Comparison of ENCODE assay signal across 20 cellular contexts in genomic region chr7:113764401-113765035, GRCh38.
DNase-seq lines count a peak whose midpoint lies in the region; ATAC-seq and TF ChIP-seq lines count a peak whose summit lies in the region.
"Had no signal": no experiment of that assay in that cellular context is flagged by ENCODE, and none has a peak within 500 bp of the region (broad histone marks: within the 10 kb centered on the region; RNA-seq: fewer than 3 reads in every experiment).

No MANE protein-coding gene starts in this region.

- H3K4me3 ChIP-seq in breast epithelium, result no peak overlapping the region
- H3K4me3 ChIP-seq in astrocyte of the spinal cord (ENCODE audit: low read depth, low read length), result no peak overlapping the region
- H3K4me3 ChIP-seq in fibroblast of pulmonary artery (replicated peaks; ENCODE audit: low read depth, low read length), result no peak overlapping the region
- no peak overlapping the region for H3K4me3 ChIP-seq in lower lobe of right lung

- H3K27me3 ChIP-seq in breast epithelium (no peaks in the 10 kb centered on the region), lower lobe of right lung (ENCODE audit: low read depth) (no peaks in the 10 kb centered on the region)

- DNase-seq in MCF 10A (ENCODE audit: unreplicated experiment) (peak; percentile 45), breast epithelium (ENCODE audit: low spot score in 2 of 2) (no peak), astrocyte of the spinal cord (ENCODE audit: low read depth, low spot score) (peak; percentile 40), fibroblast of pulmonary artery (ENCODE audit: low read depth) (peak; percentile 7), lower lobe of right lung (no peak)
- DNase-seq: CD4-positive, alpha-beta memory T cell; H7; NCI-H1048; NCI-H1436 treated with DMSO at 0.1 percent for 48 hours; NCI-H2029 treated with DMSO at 0.1 percent for 48 hours; NCI-H2171 treated with DMSO at 0.1 percent for 48 hours; NCI-H510A; NCI-H774 had no signal

- H3K9me3 Mint-ChIP-seq in MCF 10A (ENCODE audit: unreplicated experiment), result no peaks in the 10 kb centered on the region

- BruUV-seq in MCF 10A (replicated peaks; lab: Mats Ljungman, UMichigan), result no TSS peak

- no peak overlapping the region for H3K4me3 Mint-ChIP-seq in MCF 10A (ENCODE audit: unreplicated experiment)
- H3K4me3 Mint-ChIP-seq: CD4-positive, alpha-beta memory T cell; IgD-negative memory B cell had no signal

- POLR2A ChIA-PET in MCF 10A (lab: Yijun Ruan, JAX), result no interaction called here

- no peak overlapping the region for H3K27ac Mint-ChIP-seq in MCF 10A (ENCODE audit: low read depth, unreplicated experiment)
- H3K27ac Mint-ChIP-seq: CD4-positive, alpha-beta memory T cell; IgD-negative memory B cell had no signal

- H3K4me1 Mint-ChIP-seq in MCF 10A (ENCODE audit: insufficient read depth, unreplicated experiment), result no peaks in the 10 kb centered on the region
- H3K4me1 Mint-ChIP-seq: CD4-positive, alpha-beta memory T cell had no signal

- H3K4me1 ChIP-seq in breast epithelium (no peaks in the 10 kb centered on the region), lower lobe of right lung (no peaks in the 10 kb centered on the region)

- no peak for TF ChIP-seq CTCF in MCF 10A (IDR thresholded peaks at IDR 0.05; ENCODE audit: unreplicated experiment)
- TF ChIP-seq CTCF in breast epithelium (IDR thresholded peaks at IDR 0.05), result no peak
- TF ChIP-seq CTCF in astrocyte of the spinal cord (IDR thresholded peaks at IDR 0.05; ENCODE audit: low read depth, low read length), result no peak
- TF ChIP-seq CTCF in fibroblast of pulmonary artery (IDR thresholded peaks at IDR 0.05; ENCODE audit: low read length, missing control alignments), result no peak
- TF ChIP-seq CTCF in lower lobe of right lung (IDR thresholded peaks at IDR 0.05), result no peak

- intact Hi-C loops in MCF 10A (cut with micrococcal nuclease), result no loop called here
- intact Hi-C loops in breast epithelium (cut with DNase I; ENCODE audit: low total_unique reads), result no loop called here
- intact Hi-C loops in lower lobe of right lung (cut with DNase I), result no loop called here

- in situ Hi-C loops in astrocyte of the spinal cord (cut with HindIII; ENCODE audit: low sequenced_read_pairs), result no loop called here

- no peaks in the 10 kb centered on the region for H3K36me3 ChIP-seq in breast epithelium
- no peaks in the 10 kb centered on the region for H3K36me3 ChIP-seq in lower lobe of right lung

- peaks cover 51% of the 10 kb centered on the region for H3K27me3 Mint-ChIP-seq in MCF 10A (ENCODE audit: insufficient read depth, unreplicated experiment)
- H3K27me3 Mint-ChIP-seq: CD4-positive, alpha-beta memory T cell; IgD-negative memory B cell had no signal

- H3K9me3 ChIP-seq in breast epithelium (no peaks in the 10 kb centered on the region), lower lobe of right lung (no peaks in the 10 kb centered on the region)

- no peak for ATAC-seq in HG03280 (IDR thresholded peaks at IDR 0.05; ENCODE audit: unreplicated experiment)
- ATAC-seq in GM19324 (IDR thresholded peaks at IDR 0.05; ENCODE audit: low FRiP score, unreplicated experiment), result no peak
- ATAC-seq in lower lobe of right lung, result no peak
- ATAC-seq in GM19463 (IDR thresholded peaks at IDR 0.05; ENCODE audit: unreplicated experiment), result no peak
- ATAC-seq: Panc1, Right ventricle myocardium inferior had no signal

- no peak overlapping the region for H3K27ac ChIP-seq in breast epithelium
- no peak overlapping the region for H3K27ac ChIP-seq in lower lobe of right lung
- H3K27ac ChIP-seq: 22Rv1 had no signal

- no peaks in the 10 kb centered on the region for H3K36me3 Mint-ChIP-seq in MCF 10A (ENCODE audit: insufficient read depth, unreplicated experiment)
- H3K36me3 Mint-ChIP-seq: CD4-positive, alpha-beta memory T cell; IgD-negative memory B cell had no signal

- CTCF ChIA-PET in MCF 10A (lab: Yijun Ruan, JAX), result no interaction called here

- TF ChIP-seq POLR2A in breast epithelium (IDR thresholded peaks at IDR 0.05), result no peak

Comparison
In these comparisons a context has a peak if more than half of its experiments do, and no peak if none do; other contexts are left out.
1. DNase-seq: peak in MCF 10A (single experiment), astrocyte of the spinal cord (single experiment) and fibroblast of pulmonary artery (single experiment); none in breast epithelium (0 of 2) and lower lobe of right lung (single experiment).